Comparison of ENCODE assay signal across 1 cellular context in genomic region chr2:112799291-112799975, GRCh38.
TF ChIP-seq lines count a peak whose summit lies in the region.

No MANE protein-coding gene starts in this region.

TF ChIP-seq in SK-N-SH, 30 proteins besides CTCF, POLR2A, EP300 and RAD21:
- TF ChIP-seq TEAD4 (IDR thresholded peaks at IDR 0.05; ENCODE audit: borderline replicate concordance, insufficient read depth) (no peak), NFIC (IDR thresholded peaks at IDR 0.05; ENCODE audit: borderline replicate concordance) (no peak)
- TF ChIP-seq, protein P1, sequence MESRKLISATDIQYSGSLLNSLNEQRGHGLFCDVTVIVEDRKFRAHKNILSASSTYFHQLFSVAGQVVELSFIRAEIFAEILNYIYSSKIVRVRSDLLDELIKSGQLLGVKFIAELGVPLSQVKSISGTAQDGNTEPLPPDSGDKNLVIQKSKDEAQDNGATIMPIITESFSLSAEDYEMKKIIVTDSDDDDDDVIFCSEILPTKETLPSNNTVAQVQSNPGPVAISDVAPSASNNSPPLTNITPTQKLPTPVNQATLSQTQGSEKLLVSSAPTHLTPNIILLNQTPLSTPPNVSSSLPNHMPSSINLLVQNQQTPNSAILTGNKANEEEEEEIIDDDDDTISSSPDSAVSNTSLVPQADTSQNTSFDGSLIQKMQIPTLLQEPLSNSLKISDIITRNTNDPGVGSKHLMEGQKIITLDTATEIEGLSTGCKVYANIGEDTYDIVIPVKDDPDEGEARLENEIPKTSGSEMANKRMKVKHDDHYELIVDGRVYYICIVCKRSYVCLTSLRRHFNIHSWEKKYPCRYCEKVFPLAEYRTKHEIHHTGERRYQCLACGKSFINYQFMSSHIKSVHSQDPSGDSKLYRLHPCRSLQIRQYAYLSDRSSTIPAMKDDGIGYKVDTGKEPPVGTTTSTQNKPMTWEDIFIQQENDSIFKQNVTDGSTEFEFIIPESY (IDR thresholded peaks at IDR 0.05; ENCODE audit: borderline replicate concordance, low read depth), result no peak
- TF ChIP-seq, protein P2, sequence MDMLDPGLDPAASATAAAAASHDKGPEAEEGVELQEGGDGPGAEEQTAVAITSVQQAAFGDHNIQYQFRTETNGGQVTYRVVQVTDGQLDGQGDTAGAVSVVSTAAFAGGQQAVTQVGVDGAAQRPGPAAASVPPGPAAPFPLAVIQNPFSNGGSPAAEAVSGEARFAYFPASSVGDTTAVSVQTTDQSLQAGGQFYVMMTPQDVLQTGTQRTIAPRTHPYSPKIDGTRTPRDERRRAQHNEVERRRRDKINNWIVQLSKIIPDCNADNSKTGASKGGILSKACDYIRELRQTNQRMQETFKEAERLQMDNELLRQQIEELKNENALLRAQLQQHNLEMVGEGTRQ (IDR thresholded peaks at IDR 0.05; ENCODE audit: borderline replicate concordance, low read depth, low read length), result no peak
